ENCODE assay signal across 21 cellular contexts in genomic region chr5:119468286-119468685, GRCh38.
"Had no signal": no experiment of that assay in that cellular context is flagged by ENCODE, and none has a peak within 500 bp of the region (broad histone marks: within the 10 kb centered on the region; RNA-seq: fewer than 3 reads in every experiment).

No MANE protein-coding gene starts in this region.

- H3K36me3 ChIP-seq: colonic mucosa, neutrophil had no signal

- H3K4me1 ChIP-seq: colonic mucosa, foreskin keratinocyte, psoas muscle, sigmoid colon had no signal

- H3K4me3 Mint-ChIP-seq: immature natural killer cell had no signal

- H3K27ac ChIP-seq: colonic mucosa, foreskin keratinocyte, left ventricle myocardium inferior, lower lobe of right lung, neutrophil, psoas muscle, sigmoid colon, skin epidermis, stomach, thoracic aorta, transverse colon had no signal

- H3K27me3 Mint-ChIP-seq: naive thymus-derived CD8-positive, alpha-beta T cell had no signal

- DNase-seq: colonic mucosa; dermis blood vessel endothelial cell; foreskin keratinocyte; immature natural killer cell; kidney; left cardiac atrium; left ventricle myocardium inferior; lower lobe of right lung; mesendoderm; naive thymus-derived CD8-positive, alpha-beta T cell; psoas muscle; sigmoid colon; stimulated activated CD4-positive, alpha-beta T cell treated with anti-CD3 and anti-CD28 coated beads, Interleukin-2, amount 100 ng/mL, for 24 hours; stimulated activated naive CD4-positive, alpha-beta T cell; stomach; substantia nigra; transverse colon had no signal

- H3K27ac Mint-ChIP-seq: immature natural killer cell had no signal

- FAIRE-seq: endothelial cell of umbilical vein, kidney had no signal

- H3K9me3 ChIP-seq: colonic mucosa, neutrophil had no signal

- ATAC-seq: foreskin keratinocyte; left cardiac atrium; lower lobe of right lung; naive thymus-derived CD8-positive, alpha-beta T cell; psoas muscle had no signal

- H3K4me3 ChIP-seq: colonic mucosa, left ventricle myocardium inferior, lower lobe of right lung, psoas muscle, sigmoid colon, skin epidermis, stomach, thoracic aorta, transverse colon had no signal

- H3K27me3 ChIP-seq: colonic mucosa, foreskin keratinocyte, neutrophil, sigmoid colon, stomach, transverse colon had no signal
